14 cellular contexts compared by ENCODE assay signal in the genomic region with DNA sequence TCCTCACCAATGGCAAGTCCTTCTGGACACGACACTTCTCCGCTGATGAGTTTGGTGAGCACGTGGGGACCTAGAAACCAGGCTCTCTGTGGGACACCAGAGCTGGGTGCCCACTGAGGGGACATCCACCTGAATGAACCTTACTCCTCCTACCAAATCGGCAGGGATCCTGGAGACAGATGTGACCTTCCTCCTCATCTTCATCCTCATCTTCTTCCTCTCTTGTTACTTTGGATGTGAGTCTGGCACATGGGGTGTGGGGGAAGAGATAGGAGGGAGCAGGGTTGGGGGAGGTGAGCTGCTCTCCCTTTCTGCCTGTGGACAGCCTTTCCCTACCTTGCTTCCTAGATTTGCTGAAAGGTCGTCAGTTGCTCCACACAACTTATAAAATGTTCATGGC. TPM values are rescaled to one million over a fixed set of nuclear protein-coding genes. Genes with fewer than 3 reads are reported as not detected.
DNase-seq lines count a peak whose midpoint lies in the region; TF ChIP-seq lines count a peak whose summit lies in the region.
"Had no signal": no experiment of that assay in that cellular context is flagged by ENCODE, and none has a peak within 500 bp of the region (broad histone marks: within the 10 kb centered on the region; RNA-seq: fewer than 3 reads in every experiment).

No MANE protein-coding gene starts in this region.

- H3K27me3 ChIP-seq in SJCRH30 = peaks cover 11% of the 10 kb centered on the region; the same call in 1 of the 2 replicates
- H3K27me3 ChIP-seq: BE2C had no signal

- H3K4me3 ChIP-seq in HEK293 (ENCODE audit: low read depth, low read length) = no peak overlapping the region
- no peak overlapping the region for H3K4me3 ChIP-seq in SJCRH30

- H3K27ac Mint-ChIP-seq in brain = peak overlapping the region in 2 of 5 experiments; percentile 22 to 30
- H3K27ac Mint-ChIP-seq in nephron progenitor cell = no peak overlapping the region
- H3K27ac Mint-ChIP-seq in type B pancreatic cell = no peak overlapping the region
- H3K27ac Mint-ChIP-seq: CD4-positive, alpha-beta T cell; GM23338 had no signal

- H3K36me3 Mint-ChIP-seq in brain (no peaks in the 10 kb centered on the region), nephron progenitor cell (ENCODE audit: low read depth) (no peaks in the 10 kb centered on the region), type B pancreatic cell (no peaks in the 10 kb centered on the region)
- H3K36me3 Mint-ChIP-seq: IgD-negative memory B cell had no signal

- H3K9me3 ChIP-seq in HEK293 (ENCODE audit: control insufficient read depth, insufficient read depth, low read depth, low read length) = no peaks in the 10 kb centered on the region
- no peaks in the 10 kb centered on the region for H3K9me3 ChIP-seq in SJCRH30 (replicated peaks)
- H3K9me3 ChIP-seq: BE2C, Caco-2 had no signal

- H3K9me3 Mint-ChIP-seq in brain (no peaks in the 10 kb centered on the region), nephron progenitor cell (no peaks in the 10 kb centered on the region), type B pancreatic cell (no peaks in the 10 kb centered on the region)
- H3K9me3 Mint-ChIP-seq: CD4-positive, alpha-beta T cell; GM23338; IgD-negative memory B cell had no signal

- no peak for DNase-seq in nephron progenitor cell
- no peak for DNase-seq in type B pancreatic cell (ENCODE audit: extremely low spot score, unreplicated experiment)
- DNase-seq in nucleus accumbens (lab: John Stamatoyannopoulos, UW) = no peak
- DNase-seq in activated CD8-positive, alpha-beta memory T cell treated with anti-CD3 and anti-CD28 coated beads for 24 hours = no peak
- DNase-seq in SJCRH30 = no peak
- DNase-seq: ACHN; BE2C; Caco-2; CD4-positive, alpha-beta T cell; GDM1 had no signal

- H3K4me1 ChIP-seq in HEK293 (ENCODE audit: control insufficient read depth, insufficient read depth, low read length) (no peaks in the 10 kb centered on the region; the same call in 1 of the 2 replicates), SJCRH30 (peaks cover 3% of the 10 kb centered on the region; the same call in 1 of the 2 replicates)
- H3K4me1 ChIP-seq: BE2C had no signal

- TF ChIP-seq CTCF in HEK293 (tag by site-specific recombination; IDR thresholded peaks at IDR 0.05) (no peak), brain (conservative IDR thresholded peaks at IDR 0.05) (no peak), nephron progenitor cell (IDR thresholded peaks at IDR 0.05) (no peak), type B pancreatic cell (conservative IDR thresholded peaks at IDR 0.05) (no peak)

- CTCF ChIA-PET in HEK293 (lab: Yijun Ruan, JAX) = interaction anchor here (0.6 to 0.9 kb wide), 3 partner anchors 19 to 1258 kb away, joined by 3 to 6 read pairs (median 3); no protein-coding TSS in a partner anchor

- H3K36me3 ChIP-seq in HEK293 (ENCODE audit: control insufficient read depth in 2 of 2, insufficient read depth in 1 of 2, low read length in 2 of 2) (no peaks in the 10 kb centered on the region; a peak in 1 of 3 replicates), SJCRH30 (no peaks in the 10 kb centered on the region)

- POLR2A ChIA-PET in HEK293 (lab: Yijun Ruan, JAX) = interaction anchor here (0.6 to 2.0 kb wide), 2 partner anchors 72 to 455 kb away, joined by 4 to 7 read pairs; no protein-coding TSS in a partner anchor

- peaks cover under 1% of the 10 kb centered on the region for H3K27me3 Mint-ChIP-seq in brain
- peaks cover 84% of the 10 kb centered on the region for H3K27me3 Mint-ChIP-seq in nephron progenitor cell (ENCODE audit: low read depth, poor library complexity)
- H3K27me3 Mint-ChIP-seq in type B pancreatic cell = peaks cover 47% of the 10 kb centered on the region

- no peak overlapping the region for H3K27ac ChIP-seq in HEK293 (ENCODE audit: extremely low read depth, low read depth, low read length)
- H3K27ac ChIP-seq in SJCRH30 = no peak overlapping the region

- H3K4me1 Mint-ChIP-seq in brain (peaks cover 34% of the 10 kb centered on the region), nephron progenitor cell (peaks cover 23% of the 10 kb centered on the region), type B pancreatic cell (ENCODE audit: unreplicated experiment) (no peaks in the 10 kb centered on the region)

- peak overlapping the region; percentile 53 to 87 (median 72) for H3K4me3 Mint-ChIP-seq in brain
- peak overlapping the region; percentile 57 for H3K4me3 Mint-ChIP-seq in nephron progenitor cell
- peak overlapping the region; percentile 44 for H3K4me3 Mint-ChIP-seq in type B pancreatic cell
- H3K4me3 Mint-ChIP-seq: CD4-positive, alpha-beta T cell had no signal

TF ChIP-seq in HEK293, 187 proteins besides CTCF, POLR2A, EP300 and RAD21:
- TF ChIP-seq, protein P1, sequence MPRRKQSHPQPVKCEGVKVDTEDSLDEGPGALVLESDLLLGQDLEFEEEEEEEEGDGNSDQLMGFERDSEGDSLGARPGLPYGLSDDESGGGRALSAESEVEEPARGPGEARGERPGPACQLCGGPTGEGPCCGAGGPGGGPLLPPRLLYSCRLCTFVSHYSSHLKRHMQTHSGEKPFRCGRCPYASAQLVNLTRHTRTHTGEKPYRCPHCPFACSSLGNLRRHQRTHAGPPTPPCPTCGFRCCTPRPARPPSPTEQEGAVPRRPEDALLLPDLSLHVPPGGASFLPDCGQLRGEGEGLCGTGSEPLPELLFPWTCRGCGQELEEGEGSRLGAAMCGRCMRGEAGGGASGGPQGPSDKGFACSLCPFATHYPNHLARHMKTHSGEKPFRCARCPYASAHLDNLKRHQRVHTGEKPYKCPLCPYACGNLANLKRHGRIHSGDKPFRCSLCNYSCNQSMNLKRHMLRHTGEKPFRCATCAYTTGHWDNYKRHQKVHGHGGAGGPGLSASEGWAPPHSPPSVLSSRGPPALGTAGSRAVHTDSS (tag by site-specific recombination; IDR thresholded peaks at IDR 0.05) = peak; percentile 95
- TF ChIP-seq ZNF621 (tag by site-specific recombination; IDR thresholded peaks at IDR 0.05) = no peak
- TF ChIP-seq, protein P2, sequence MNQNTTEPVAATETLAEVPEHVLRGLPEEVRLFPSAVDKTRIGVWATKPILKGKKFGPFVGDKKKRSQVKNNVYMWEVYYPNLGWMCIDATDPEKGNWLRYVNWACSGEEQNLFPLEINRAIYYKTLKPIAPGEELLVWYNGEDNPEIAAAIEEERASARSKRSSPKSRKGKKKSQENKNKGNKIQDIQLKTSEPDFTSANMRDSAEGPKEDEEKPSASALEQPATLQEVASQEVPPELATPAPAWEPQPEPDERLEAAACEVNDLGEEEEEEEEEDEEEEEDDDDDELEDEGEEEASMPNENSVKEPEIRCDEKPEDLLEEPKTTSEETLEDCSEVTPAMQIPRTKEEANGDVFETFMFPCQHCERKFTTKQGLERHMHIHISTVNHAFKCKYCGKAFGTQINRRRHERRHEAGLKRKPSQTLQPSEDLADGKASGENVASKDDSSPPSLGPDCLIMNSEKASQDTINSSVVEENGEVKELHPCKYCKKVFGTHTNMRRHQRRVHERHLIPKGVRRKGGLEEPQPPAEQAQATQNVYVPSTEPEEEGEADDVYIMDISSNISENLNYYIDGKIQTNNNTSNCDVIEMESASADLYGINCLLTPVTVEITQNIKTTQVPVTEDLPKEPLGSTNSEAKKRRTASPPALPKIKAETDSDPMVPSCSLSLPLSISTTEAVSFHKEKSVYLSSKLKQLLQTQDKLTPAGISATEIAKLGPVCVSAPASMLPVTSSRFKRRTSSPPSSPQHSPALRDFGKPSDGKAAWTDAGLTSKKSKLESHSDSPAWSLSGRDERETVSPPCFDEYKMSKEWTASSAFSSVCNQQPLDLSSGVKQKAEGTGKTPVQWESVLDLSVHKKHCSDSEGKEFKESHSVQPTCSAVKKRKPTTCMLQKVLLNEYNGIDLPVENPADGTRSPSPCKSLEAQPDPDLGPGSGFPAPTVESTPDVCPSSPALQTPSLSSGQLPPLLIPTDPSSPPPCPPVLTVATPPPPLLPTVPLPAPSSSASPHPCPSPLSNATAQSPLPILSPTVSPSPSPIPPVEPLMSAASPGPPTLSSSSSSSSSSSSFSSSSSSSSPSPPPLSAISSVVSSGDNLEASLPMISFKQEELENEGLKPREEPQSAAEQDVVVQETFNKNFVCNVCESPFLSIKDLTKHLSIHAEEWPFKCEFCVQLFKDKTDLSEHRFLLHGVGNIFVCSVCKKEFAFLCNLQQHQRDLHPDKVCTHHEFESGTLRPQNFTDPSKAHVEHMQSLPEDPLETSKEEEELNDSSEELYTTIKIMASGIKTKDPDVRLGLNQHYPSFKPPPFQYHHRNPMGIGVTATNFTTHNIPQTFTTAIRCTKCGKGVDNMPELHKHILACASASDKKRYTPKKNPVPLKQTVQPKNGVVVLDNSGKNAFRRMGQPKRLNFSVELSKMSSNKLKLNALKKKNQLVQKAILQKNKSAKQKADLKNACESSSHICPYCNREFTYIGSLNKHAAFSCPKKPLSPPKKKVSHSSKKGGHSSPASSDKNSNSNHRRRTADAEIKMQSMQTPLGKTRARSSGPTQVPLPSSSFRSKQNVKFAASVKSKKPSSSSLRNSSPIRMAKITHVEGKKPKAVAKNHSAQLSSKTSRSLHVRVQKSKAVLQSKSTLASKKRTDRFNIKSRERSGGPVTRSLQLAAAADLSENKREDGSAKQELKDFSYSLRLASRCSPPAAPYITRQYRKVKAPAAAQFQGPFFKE (tag by site-specific recombination; IDR thresholded peaks at IDR 0.05; ENCODE audit: borderline replicate concordance) = no peak

RNA-seq across cellular contexts. Expression of a gene that starts 1.9 kb away (rescaled TPM):
- 17.6 TPM for polyA plus RNA-seq in brain (ENCODE audit: insufficient read depth, low read depth, low replicate concordance)
- total RNA-seq in type B pancreatic cell (ENCODE audit: low replicate concordance) = 0.88 and 3.6 TPM in 2 replicates
- 0.85 TPM in 1 of 2 replicates, not detected in the other for total RNA-seq in SJCRH30 (2014; rRNA removed; shearing (Covaris generic))
- total RNA-seq: CD4-positive, alpha-beta T cell had no signal
- polyA plus RNA-seq: IgD-negative memory B cell had no signal

RNA-seq across cellular contexts. Expression of a gene that starts 10.4 kb away (rescaled TPM):
- polyA plus RNA-seq in brain (ENCODE audit: insufficient read depth, low read depth, low replicate concordance) = 36.5 TPM
- total RNA-seq in type B pancreatic cell (ENCODE audit: low replicate concordance) = 30.7 and 49.5 TPM in 2 replicates
- 18.9 and 19.9 TPM in 2 replicates for total RNA-seq in SJCRH30 (2014; rRNA removed; shearing (Covaris generic))

RNA-seq across cellular contexts. Expression of a gene that starts 12.6 kb away (rescaled TPM):
- 216 TPM for polyA plus RNA-seq in brain (ENCODE audit: insufficient read depth, low read depth, low replicate concordance)
- 50.3 and 97.4 TPM in 2 replicates for total RNA-seq in type B pancreatic cell (ENCODE audit: low replicate concordance)
- 62.5 and 65.6 TPM in 2 replicates for total RNA-seq in SJCRH30 (2014; rRNA removed; shearing (Covaris generic))

RNA-seq across cellular contexts. Expression of a gene that starts 13.1 kb away (rescaled TPM):
- polyA plus RNA-seq in brain (ENCODE audit: insufficient read depth, low read depth, low replicate concordance) = 5.9 TPM
- total RNA-seq in type B pancreatic cell (ENCODE audit: low replicate concordance) = 2.2 and 2.4 TPM in 2 replicates
- 0.73 and 1.9 TPM in 2 replicates for total RNA-seq in SJCRH30 (2014; rRNA removed; shearing (Covaris generic))

RNA-seq across cellular contexts. Expression of a gene that starts 46.0 kb away (rescaled TPM):
- polyA plus RNA-seq in brain (ENCODE audit: insufficient read depth, low read depth, low replicate concordance) = 77.9 TPM
- 44.8 and 70.3 TPM in 2 replicates for total RNA-seq in type B pancreatic cell (ENCODE audit: low replicate concordance)
- total RNA-seq in SJCRH30 (2014; rRNA removed; shearing (Covaris generic)) = 19.1 and 21.5 TPM in 2 replicates
